Comparison of ENCODE assay signal across 27 cellular contexts in the genomic region with DNA sequence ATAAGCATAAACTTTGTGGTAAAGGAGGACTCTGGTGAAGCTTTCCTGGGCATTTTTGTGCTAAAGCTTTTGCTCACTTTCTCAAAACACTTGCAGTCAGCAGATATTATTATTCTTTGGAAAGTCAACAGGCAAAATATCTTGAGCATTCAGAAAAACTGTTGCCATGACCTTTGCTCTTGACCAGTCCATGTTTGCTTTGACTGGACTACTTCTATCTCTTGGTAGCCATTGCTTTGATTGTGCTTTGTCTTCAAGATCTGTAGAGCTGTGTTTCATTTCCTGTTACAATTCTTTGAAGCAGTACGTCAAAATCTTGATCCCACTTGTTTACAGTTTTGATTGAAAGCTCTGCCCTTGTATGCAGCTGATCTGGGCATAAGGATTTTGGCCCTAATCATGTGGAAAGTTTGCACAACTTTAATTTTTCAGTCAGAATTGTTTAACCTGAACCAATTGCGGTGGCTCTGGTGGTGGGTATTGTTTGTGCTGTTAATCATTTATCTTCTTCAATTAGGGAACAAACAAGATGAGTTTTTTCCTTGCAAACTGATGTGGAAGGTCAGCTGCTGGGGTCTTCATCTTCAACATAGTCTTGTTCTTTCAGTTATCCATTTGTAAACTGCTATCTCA.
A peak's percentile ranks its signal among the peaks of the same experiment; 100 is the strongest.
DNase-seq lines count a peak whose midpoint lies in the region; ATAC-seq, FAIRE-seq and TF ChIP-seq lines count a peak whose summit lies in the region.
"Had no signal": no experiment of that assay in that cellular context is flagged by ENCODE, and none has a peak within 500 bp of the region (broad histone marks: within the 10 kb centered on the region; RNA-seq: fewer than 3 reads in every experiment).

No MANE protein-coding gene starts in this region.

- H3K4me1 Mint-ChIP-seq in activated naive CD4-positive, alpha-beta T cell treated with anti-CD3 and anti-CD28 coated beads, Interleukin-2, amount 50 U/mL, for 24 hours = peaks cover 6% of the 10 kb centered on the region
- H3K4me1 Mint-ChIP-seq in astrocyte (ENCODE audit: low read depth, unreplicated experiment) = no peaks in the 10 kb centered on the region
- H3K4me1 Mint-ChIP-seq in endodermal cell = no peaks in the 10 kb centered on the region
- H3K4me1 Mint-ChIP-seq: CD14-positive monocyte, H9 had no signal

- H2AFZ ChIP-seq in MM.1S (ENCODE audit: low read length) (no peak overlapping the region), astrocyte (ENCODE audit: low read depth, low read length) (no peak overlapping the region)

- 42 to 100% methylated on average over 1 to 2 of the region's 2 CpGs for WGBS in endodermal cell (ENCODE audit: insufficient coverage in 1 of 2, insufficient read length in 1 of 2), 2 experiments

- H3K27ac ChIP-seq in MM.1S (ENCODE audit: low read length) (no peak overlapping the region), astrocyte (ENCODE audit: low read depth, low read length) (no peak overlapping the region), endodermal cell (ENCODE audit: low read depth, low read length) (no peak overlapping the region)
- H3K27ac ChIP-seq: A549; BLaER1 treated with 17β-estradiol and CSF1 and Interleukin-3, amounts not matched to agents 10 nM and 100 nM had no signal

- H3K36me3 ChIP-seq in MM.1S (replicated peaks; ENCODE audit: insufficient read depth, low read length) (no peaks in the 10 kb centered on the region), astrocyte (ENCODE audit: insufficient read depth, low read length) (peaks cover 3% of the 10 kb centered on the region), endodermal cell (ENCODE audit: control insufficient read depth, insufficient read depth, low read length) (no peaks in the 10 kb centered on the region)
- H3K36me3 ChIP-seq: BE2C had no signal

- no peaks in the 10 kb centered on the region for H3K9me2 ChIP-seq in MM.1S (replicated peaks; ENCODE audit: insufficient read depth, low read length)

- no peaks in the 10 kb centered on the region for H4K20me1 ChIP-seq in MM.1S (ENCODE audit: insufficient read depth, low read length)
- H4K20me1 ChIP-seq in astrocyte (ENCODE audit: insufficient read depth, low read length) = no peaks in the 10 kb centered on the region
- H4K20me1 ChIP-seq: BLaER1 treated with 17β-estradiol and CSF1 and Interleukin-3, amounts not matched to agents 10 nM and 100 nM had no signal

- TF ChIP-seq CTCF in MM.1S (IDR thresholded peaks at IDR 0.05; ENCODE audit: low read length) (no peak), astrocyte (IDR thresholded peaks at IDR 0.05; ENCODE audit: insufficient read depth, low read depth, low read length) (no peak), endodermal cell (conservative IDR thresholded peaks at IDR 0.05) (no peak)

- no peak overlapping the region for H3K4me2 ChIP-seq in MM.1S (ENCODE audit: low read depth, low read length)
- H3K4me2 ChIP-seq in astrocyte (ENCODE audit: low read length) = no peak overlapping the region
- H3K4me2 ChIP-seq: A549; BLaER1 treated with 17β-estradiol and CSF1 and Interleukin-3, amounts not matched to agents 10 nM and 100 nM had no signal

- H3K27ac Mint-ChIP-seq in activated naive CD4-positive, alpha-beta T cell treated with anti-CD3 and anti-CD28 coated beads, Interleukin-2, amount 50 U/mL, for 24 hours = no peak overlapping the region
- H3K27ac Mint-ChIP-seq in astrocyte (ENCODE audit: unreplicated experiment) = no peak overlapping the region
- H3K27ac Mint-ChIP-seq in endodermal cell = peak overlapping the region; percentile 30
- H3K27ac Mint-ChIP-seq: CD14-positive monocyte; CD4-positive, alpha-beta T cell; H9; HFFc6 had no signal

- H3K4me3 Mint-ChIP-seq in activated naive CD4-positive, alpha-beta T cell treated with anti-CD3 and anti-CD28 coated beads, Interleukin-2, amount 50 U/mL, for 24 hours = peak overlapping the region; percentile 15
- H3K4me3 Mint-ChIP-seq in astrocyte (ENCODE audit: unreplicated experiment) = no peak overlapping the region
- no peak overlapping the region for H3K4me3 Mint-ChIP-seq in endodermal cell
- H3K4me3 Mint-ChIP-seq: CD14-positive monocyte; CD4-positive, alpha-beta T cell; CD8-positive, alpha-beta memory T cell; H9; HFFc6 had no signal

- FAIRE-seq in astrocyte (lab: Jason Lieb, UNC) (peak; percentile 17), urothelium cell line (lab: Jason Lieb, UNC) (no peak)
- FAIRE-seq: A549, D721Med, GM12878 had no signal

- no peaks in the 10 kb centered on the region for H3K27me3 Mint-ChIP-seq in activated naive CD4-positive, alpha-beta T cell treated with anti-CD3 and anti-CD28 coated beads, Interleukin-2, amount 50 U/mL, for 24 hours
- H3K27me3 Mint-ChIP-seq in astrocyte (ENCODE audit: low read depth, unreplicated experiment) (no peaks in the 10 kb centered on the region), endodermal cell (ENCODE audit: insufficient read depth) (no peaks in the 10 kb centered on the region)
- H3K27me3 Mint-ChIP-seq: CD4-positive, alpha-beta T cell; CD8-positive, alpha-beta memory T cell had no signal

- no peak for ATAC-seq in HG03457 (IDR thresholded peaks at IDR 0.05; ENCODE audit: unreplicated experiment)
- ATAC-seq: A549, GM12878, HCT116 had no signal

- H3K27me3 ChIP-seq in MM.1S (replicated peaks; ENCODE audit: insufficient read depth, low read length) (no peaks in the 10 kb centered on the region), astrocyte (ENCODE audit: insufficient read depth, low read length) (no peaks in the 10 kb centered on the region), endodermal cell (ENCODE audit: control insufficient read depth, insufficient read depth, low read length, poor library complexity, severe bottlenecking) (no peaks in the 10 kb centered on the region)
- H3K27me3 ChIP-seq: BE2C; BLaER1 treated with 17β-estradiol and CSF1 and Interleukin-3, amounts not matched to agents 10 nM and 100 nM had no signal

- no peak overlapping the region for H3K9ac ChIP-seq in MM.1S (ENCODE audit: low read length)
- H3K9ac ChIP-seq in astrocyte (ENCODE audit: low read length) = no peak overlapping the region
- no peak overlapping the region for H3K9ac ChIP-seq in endodermal cell (ENCODE audit: extremely low read depth, low read length, poor library complexity, severe bottlenecking)
- H3K9ac ChIP-seq: BLaER1 treated with 17β-estradiol and CSF1 and Interleukin-3, amounts not matched to agents 10 nM and 100 nM had no signal

- 0 out of 2 replicates have a peak, but pooled peaks cover 3% of the 10 kb centered on the region for H3K9me3 ChIP-seq in MM.1S (replicated peaks; ENCODE audit: insufficient read depth, low read length)
- peaks cover 7% of the 10 kb centered on the region for H3K9me3 ChIP-seq in astrocyte (ENCODE audit: insufficient read depth, low read depth, low read length)
- peaks cover 51% of the 10 kb centered on the region for H3K9me3 ChIP-seq in endodermal cell (ENCODE audit: control insufficient read depth, low read length)
- H3K9me3 ChIP-seq: BE2C had no signal

- H3K4me3 ChIP-seq in MM.1S (ENCODE audit: low read length) (no peak overlapping the region), astrocyte (ENCODE audit: insufficient read depth, low read depth, low read length) (no peak overlapping the region), endodermal cell (ENCODE audit: low read length) (peak overlapping the region; percentile 21)
- H3K4me3 ChIP-seq: A549; BLaER1 treated with 17β-estradiol and CSF1 and Interleukin-3, amounts not matched to agents 10 nM and 100 nM; GM12878 had no signal

- H3K9me3 Mint-ChIP-seq in activated naive CD4-positive, alpha-beta T cell treated with anti-CD3 and anti-CD28 coated beads, Interleukin-2, amount 50 U/mL, for 24 hours = peaks cover 17% of the 10 kb centered on the region
- H3K9me3 Mint-ChIP-seq in astrocyte (ENCODE audit: unreplicated experiment) (peaks cover 27% of the 10 kb centered on the region), endodermal cell (peaks cover 41% of the 10 kb centered on the region)

- H3F3A ChIP-seq in MM.1S (ENCODE audit: insufficient read depth, low read length) = no peaks in the 10 kb centered on the region

- no peaks in the 10 kb centered on the region for H3K4me1 ChIP-seq in MM.1S (ENCODE audit: low read length)
- H3K4me1 ChIP-seq in astrocyte (ENCODE audit: insufficient read depth, low read length) = no peaks in the 10 kb centered on the region
- no peaks in the 10 kb centered on the region for H3K4me1 ChIP-seq in endodermal cell (ENCODE audit: control insufficient read depth, insufficient read depth, low read length)
- H3K4me1 ChIP-seq: A549; BE2C; BLaER1 treated with 17β-estradiol and CSF1 and Interleukin-3, amounts not matched to agents 10 nM and 100 nM had no signal

- H3K79me2 ChIP-seq in MM.1S (ENCODE audit: low read length) (no peaks in the 10 kb centered on the region), astrocyte (ENCODE audit: insufficient read depth, low read length) (peaks cover 7% of the 10 kb centered on the region)

- peaks cover 53% of the 10 kb centered on the region for H3K36me3 Mint-ChIP-seq in activated naive CD4-positive, alpha-beta T cell treated with anti-CD3 and anti-CD28 coated beads, Interleukin-2, amount 50 U/mL, for 24 hours
- peaks cover 34% of the 10 kb centered on the region for H3K36me3 Mint-ChIP-seq in astrocyte (ENCODE audit: low read depth, unreplicated experiment)
- peaks cover 42% of the 10 kb centered on the region for H3K36me3 Mint-ChIP-seq in endodermal cell (ENCODE audit: low read depth)

- DNase-seq in activated naive CD4-positive, alpha-beta T cell treated with anti-CD3 and anti-CD28 coated beads, Interleukin-2, amount 50 U/mL, for 16 hours = no peak
- DNase-seq in MM.1S (peak; percentile 37), astrocyte (ENCODE audit: low read depth) (no peak), endodermal cell (no peak), putamen (ENCODE audit: low spot score) (no peak), urothelium cell line (ENCODE audit: low spot score) (no peak)
- DNase-seq: 8988T; ACHN; AML-193; BE2C; CD4-positive, alpha-beta T cell; CD8-positive, alpha-beta memory T cell; DMS 273 treated with DMSO at 0.1 percent for 48 hours; DMS79; EL; GDM1; GOT3; H9; HFFc6 had no signal
